In genomic region chr13:109790951-109791605, GRCh38 we compare ENCODE assay signal across 8 cellular contexts. TPM values are rescaled to one million over a fixed set of nuclear protein-coding genes. Genes with fewer than 3 reads are reported as not detected.
A peak's percentile ranks its signal among the peaks of the same experiment; 100 is the strongest.
DNase-seq lines count a peak whose midpoint lies in the region; ATAC-seq, FAIRE-seq and TF ChIP-seq lines count a peak whose summit lies in the region.

No MANE protein-coding gene starts in this region.

- H3K4me3 ChIP-seq in BLaER1, result no peak overlapping the region
- H3K4me3 ChIP-seq in astrocyte (ENCODE audit: insufficient read depth, low read depth, low read length), result no peak overlapping the region
- H3K4me3 ChIP-seq in lower lobe of right lung, result no peak overlapping the region

- H3K4me1 ChIP-seq in BLaER1, result peaks cover 28% of the 10 kb centered on the region
- peaks cover 3% of the 10 kb centered on the region for H3K4me1 ChIP-seq in astrocyte (ENCODE audit: insufficient read depth, low read length)
- peaks cover 21% of the 10 kb centered on the region for H3K4me1 ChIP-seq in lower lobe of right lung

- intact Hi-C loops in lower lobe of right lung (cut with DNase I), result no loop called here

- peak overlapping the region; percentile 53 for H3K4me2 ChIP-seq in BLaER1
- no peak overlapping the region for H3K4me2 ChIP-seq in astrocyte (ENCODE audit: low read length)

- H3K9me3 Mint-ChIP-seq in astrocyte (ENCODE audit: unreplicated experiment), result no peaks in the 10 kb centered on the region

- H3K27ac Mint-ChIP-seq in astrocyte (ENCODE audit: unreplicated experiment), result peak overlapping the region; percentile 60

- peak; percentile 43 for TF ChIP-seq CTCF in astrocyte (IDR thresholded peaks at IDR 0.05; ENCODE audit: insufficient read depth, low read depth, low read length)
- TF ChIP-seq CTCF in lower lobe of right lung (IDR thresholded peaks at IDR 0.05), result peak; percentile 37

- no peaks in the 10 kb centered on the region for H3K79me2 ChIP-seq in astrocyte (ENCODE audit: insufficient read depth, low read length)

- ATAC-seq in lower lobe of right lung, result peak in 1 of 2 donors; percentile 3

- H3K4me1 Mint-ChIP-seq in astrocyte (ENCODE audit: low read depth, unreplicated experiment), result peaks cover 6% of the 10 kb centered on the region

- no peaks in the 10 kb centered on the region for H3K9me3 ChIP-seq in BLaER1
- no peaks in the 10 kb centered on the region for H3K9me3 ChIP-seq in astrocyte (ENCODE audit: insufficient read depth, low read depth, low read length)
- H3K9me3 ChIP-seq in lower lobe of right lung, result no peaks in the 10 kb centered on the region

- no peaks in the 10 kb centered on the region for H3K27me3 ChIP-seq in BLaER1
- no peaks in the 10 kb centered on the region for H3K27me3 ChIP-seq in astrocyte (ENCODE audit: insufficient read depth, low read length)
- H3K27me3 ChIP-seq in lower lobe of right lung (ENCODE audit: low read depth), result peaks cover 10% of the 10 kb centered on the region

- H4K20me1 ChIP-seq in BLaER1, result no peaks in the 10 kb centered on the region
- no peaks in the 10 kb centered on the region for H4K20me1 ChIP-seq in astrocyte (ENCODE audit: insufficient read depth, low read length)

- H3K27me3 Mint-ChIP-seq in astrocyte (ENCODE audit: low read depth, unreplicated experiment), result peaks cover 2% of the 10 kb centered on the region

- peak; percentile 52 for FAIRE-seq in astrocyte (lab: Jason Lieb, UNC)

- DNase-seq in H4 (ENCODE audit: low spot score) (peak; percentile 60), NCI-H69 (lab: John Stamatoyannopoulos, UW) (peak; percentile 45), astrocyte (ENCODE audit: low read depth) (no peak), lower lobe of right lung (no peak), NCI-H2081 treated with DMSO at 0.1 percent for 48 hours (lab: John Stamatoyannopoulos, UW) (no peak), GM19238 (ENCODE audit: insufficient read length, low spot score) (no peak)
- DNase-seq in stimulated activated CD4-positive, alpha-beta T cell treated with anti-CD3 and anti-CD28 coated beads, Interleukin-4, amount 100 ng/mL, for 4 hours, result no peak

- no peak overlapping the region for H3K4me3 Mint-ChIP-seq in astrocyte (ENCODE audit: unreplicated experiment)

- H3K27ac ChIP-seq in BLaER1 (no peak overlapping the region), astrocyte (ENCODE audit: low read depth, low read length) (no peak overlapping the region), lower lobe of right lung (no peak overlapping the region)

- H3K36me3 ChIP-seq in BLaER1, result no peaks in the 10 kb centered on the region
- no peaks in the 10 kb centered on the region for H3K36me3 ChIP-seq in astrocyte (ENCODE audit: insufficient read depth, low read length)
- H3K36me3 ChIP-seq in lower lobe of right lung, result no peaks in the 10 kb centered on the region

- no peaks in the 10 kb centered on the region for H3K36me3 Mint-ChIP-seq in astrocyte (ENCODE audit: low read depth, unreplicated experiment)

- no peak overlapping the region for H2AFZ ChIP-seq in astrocyte (ENCODE audit: low read depth, low read length)

- H3K9ac ChIP-seq in BLaER1 (no peak overlapping the region), astrocyte (ENCODE audit: low read length) (no peak overlapping the region)

RNA-seq across cellular contexts. Expression of gene IRS2, which starts 4.7 kb away (rescaled TPM):
- 0.14 and 0.45 TPM in 2 replicates for total RNA-seq in H4 (2014; rRNA removed; shearing (Covaris generic))
- 14.4 and 20.1 TPM in 2 replicates for total RNA-seq in astrocyte
- 34.0 TPM for total RNA-seq in lower lobe of right lung

Comparison
In these comparisons a context has a peak if more than half of its experiments do, and no peak if none do; other contexts are left out.
1. DNase-seq: peak in H4 (single experiment) and NCI-H69 (single experiment); none in astrocyte (single experiment), lower lobe of right lung (single experiment), stimulated activated CD4-positive, alpha-beta T cell treated with anti-CD3 and anti-CD28 coated beads, Interleukin-4, amount 100 ng/mL, for 4 hours (0 of 2), NCI-H2081 treated with DMSO at 0.1 percent for 48 hours (single experiment) and GM19238 (single experiment).
2. RNA of gene IRS2, which starts 4.7 kb away (total RNA-seq): 34.0 TPM in lower lobe of right lung (single experiment) and 14.4 to 20.1 TPM in astrocyte; 0.14 to 0.45 TPM in H4; every median in the first group is over 10 times any median in the second.